Comparison of ENCODE assay signal across 8 cellular contexts in genomic region chr17:63623786-63624185, GRCh38. TPM values are rescaled to one million over a fixed set of nuclear protein-coding genes. Genes with fewer than 3 reads are reported as not detected.
DNase-seq lines count a peak whose midpoint lies in the region; ATAC-seq lines count a peak whose summit lies in the region.

No MANE protein-coding gene starts in this region.

- H3K4me3 Mint-ChIP-seq in activated CD4-positive, alpha-beta T cell treated with anti-CD3 and anti-CD28 coated beads, Interleukin-2, amount 10 ng/mL, durations not matched to agents 7 days and 5 days = peak overlapping the region; percentile 95
- peak overlapping the region; percentile 96 for H3K4me3 Mint-ChIP-seq in activated T-helper 17 cell treated with anti-CD3 and anti-CD28 coated beads, Interleukin-2, amount 50 U/mL, for 72 hours

- H3K27ac Mint-ChIP-seq in activated CD4-positive, alpha-beta T cell treated with anti-CD3 and anti-CD28 coated beads, Interleukin-2, amount 10 ng/mL, durations not matched to agents 7 days and 5 days = no peak overlapping the region
- H3K27ac Mint-ChIP-seq in activated T-helper 17 cell treated with anti-CD3 and anti-CD28 coated beads, Interleukin-2, amount 50 U/mL, for 72 hours = peak overlapping the region; percentile 94

- peak overlapping the region; percentile 83 to 85 for H3K4me3 ChIP-seq in stomach smooth muscle (ENCODE audit: low read length in 2 of 2)

- CTCF ChIA-PET in activated CD4-positive, alpha-beta T cell treated with anti-CD3 and anti-CD28 coated beads, Interleukin-2, amount 10 ng/mL, durations not matched to agents 7 days and 5 days (lab: Charles Lee) = interaction anchor here (0.6 to 2.2 kb wide), 3 partner anchors 11 to 152 kb away, joined by 3 to 8 read pairs (median 3); no protein-coding TSS in a partner anchor

- ATAC-seq in activated T-helper 17 cell treated with anti-CD3 and anti-CD28 coated beads, Interleukin-2, amount 50 U/mL, for 72 hours (replicated peaks) = no peak

- no peak overlapping the region for H3K27ac ChIP-seq in stomach smooth muscle (ENCODE audit: low read length)

- no peaks in the 10 kb centered on the region for H3K27me3 Mint-ChIP-seq in activated CD4-positive, alpha-beta T cell treated with anti-CD3 and anti-CD28 coated beads, Interleukin-2, amount 10 ng/mL, durations not matched to agents 7 days and 5 days
- H3K27me3 Mint-ChIP-seq in activated T-helper 17 cell treated with anti-CD3 and anti-CD28 coated beads, Interleukin-2, amount 50 U/mL, for 72 hours = no peaks in the 10 kb centered on the region

- H3K36me3 Mint-ChIP-seq in activated CD4-positive, alpha-beta T cell treated with anti-CD3 and anti-CD28 coated beads, Interleukin-2, amount 10 ng/mL, durations not matched to agents 7 days and 5 days (ENCODE audit: low read depth) = no peaks in the 10 kb centered on the region
- peaks cover 7% of the 10 kb centered on the region for H3K36me3 Mint-ChIP-seq in activated T-helper 17 cell treated with anti-CD3 and anti-CD28 coated beads, Interleukin-2, amount 50 U/mL, for 72 hours (ENCODE audit: low read depth)

- H3K9ac ChIP-seq in stomach smooth muscle (ENCODE audit: low read length in 2 of 2) = peak overlapping the region; percentile 3 to 80

- no peak for DNase-seq in activated CD4-positive, alpha-beta T cell treated with anti-CD3 and anti-CD28 coated beads, Interleukin-2, amount 10 ng/mL, durations not matched to agents 7 days and 5 days
- DNase-seq in activated CD4-positive, alpha-beta T cell treated with anti-CD3 and anti-CD28 coated beads for 1 hour = no peak
- DNase-seq in islet precursor cell (peak; percentile 45), kidney glomerular epithelial cell (lab: John Stamatoyannopoulos, UW) (no peak), GOT3 (lab: John Stamatoyannopoulos, UW) (no peak), mesenteric fat pad (ENCODE audit: low spot score) (no peak)

- no peaks in the 10 kb centered on the region for H3K9me3 Mint-ChIP-seq in activated CD4-positive, alpha-beta T cell treated with anti-CD3 and anti-CD28 coated beads, Interleukin-2, amount 10 ng/mL, durations not matched to agents 7 days and 5 days
- H3K9me3 Mint-ChIP-seq in activated T-helper 17 cell treated with anti-CD3 and anti-CD28 coated beads, Interleukin-2, amount 50 U/mL, for 72 hours = no peaks in the 10 kb centered on the region

- peaks cover 38% of the 10 kb centered on the region for H3K4me1 Mint-ChIP-seq in activated CD4-positive, alpha-beta T cell treated with anti-CD3 and anti-CD28 coated beads, Interleukin-2, amount 10 ng/mL, durations not matched to agents 7 days and 5 days
- H3K4me1 Mint-ChIP-seq in activated T-helper 17 cell treated with anti-CD3 and anti-CD28 coated beads, Interleukin-2, amount 50 U/mL, for 72 hours = peaks cover 20% of the 10 kb centered on the region

- POLR2A ChIA-PET in activated CD4-positive, alpha-beta T cell treated with anti-CD3 and anti-CD28 coated beads, Interleukin-2, amount 10 ng/mL, durations not matched to agents 7 days and 5 days (lab: Charles Lee) = no interaction called here

- no peaks in the 10 kb centered on the region for H3K9me3 ChIP-seq in stomach smooth muscle (ENCODE audit: control insufficient read depth in 2 of 2, low read length in 2 of 2)

- H3K36me3 ChIP-seq in stomach smooth muscle (ENCODE audit: control insufficient read depth in 2 of 2, insufficient read depth in 2 of 2, low read length in 2 of 2) = no peaks in the 10 kb centered on the region

- no peaks in the 10 kb centered on the region for H3K27me3 ChIP-seq in stomach smooth muscle (ENCODE audit: control insufficient read depth in 1 of 2, insufficient read depth in 2 of 2, low read length in 2 of 2)

- peaks cover 13% of the 10 kb centered on the region for H3K4me1 ChIP-seq in stomach smooth muscle (ENCODE audit: control insufficient read depth, insufficient read depth, low read length)

RNA-seq across cellular contexts. Expression of gene MAP3K3, which starts 1.6 kb away (rescaled TPM):
- total RNA-seq in activated CD4-positive, alpha-beta T cell treated with anti-CD3 and anti-CD28 coated beads, Interleukin-2, amount 10 ng/mL, durations not matched to agents 7 days and 5 days = 10 to 100 TPM; 38.7 to 40.3 TPM
- total RNA-seq in activated T-helper 17 cell treated with anti-CD3 and anti-CD28 coated beads, Interleukin-2, amount 50 U/mL, for 72 hours = 10 to 100 TPM; 30.8 to 38.7 TPM
- 48.8 TPM for total RNA-seq in mesenteric fat pad

RNA-seq across cellular contexts. Expression of gene TACO1, which starts 23.1 kb away (rescaled TPM):
- 10 to 100 TPM; 22.3 to 23.8 TPM for total RNA-seq in activated CD4-positive, alpha-beta T cell treated with anti-CD3 and anti-CD28 coated beads, Interleukin-2, amount 10 ng/mL, durations not matched to agents 7 days and 5 days
- 10 to 100 TPM; 12.5 to 27.8 TPM for total RNA-seq in activated T-helper 17 cell treated with anti-CD3 and anti-CD28 coated beads, Interleukin-2, amount 50 U/mL, for 72 hours
- 17.1 TPM for total RNA-seq in mesenteric fat pad
